1 cellular context compared by ENCODE assay signal in genomic region chr9:37792122-37792521, GRCh38.
TF ChIP-seq lines count a peak whose summit lies in the region.

No MANE protein-coding gene starts in this region.

TF ChIP-seq in SK-N-SH, 30 proteins besides CTCF, POLR2A, EP300 and RAD21 (continued from another document):
- TF ChIP-seq REST (IDR thresholded peaks at IDR 0.05; ENCODE audit: low read depth, low read length) (no peak), POLR2AphosphoS5 (IDR thresholded peaks at IDR 0.05; ENCODE audit: low read depth, low read length) (no peak), SMC3 (IDR thresholded peaks at IDR 0.05; ENCODE audit: low read depth, low read length) (no peak), GATA2 (CRISPR knock-in tag; IDR thresholded peaks at IDR 0.05) (peak; percentile 68), MXI1 (IDR thresholded peaks at IDR 0.05; ENCODE audit: low read depth, low read length) (peak; percentile 21; the same call in 1 of the 2 replicates)
